ENCODE assay signal across 32 cellular contexts in genomic region chr11:66978229-66978628, GRCh38. TPM values are rescaled to one million over a fixed set of nuclear protein-coding genes. Genes with fewer than 3 reads are reported as not detected.
"Had no signal": no experiment of that assay in that cellular context is flagged by ENCODE, and none has a peak within 500 bp of the region (broad histone marks: within the 10 kb centered on the region; RNA-seq: fewer than 3 reads in every experiment).

No MANE protein-coding gene starts in this region.

- H3K36me3 ChIP-seq: neural progenitor cell, pancreas, prostate gland, spleen, suprapubic skin, tibial artery, transverse colon, upper lobe of right lung, uterus had no signal

- H3K9me3 ChIP-seq: pancreas, prostate gland, suprapubic skin, testis, transverse colon, upper lobe of right lung, uterus had no signal

- H3K4me2 ChIP-seq: neural progenitor cell, smooth muscle cell had no signal

- H3K9ac ChIP-seq: neural progenitor cell had no signal

- FAIRE-seq: pancreas had no signal

- DNase-seq: naive thymus-derived CD4-positive, alpha-beta T cell; natural killer cell; occipital lobe; pancreas; right cardiac atrium; spleen; stimulated activated CD4-positive, alpha-beta T cell treated with anti-CD3 and anti-CD28 coated beads, Interleukin-12 subunit alpha, Interleukin-12 subunit beta, amount 100 ng/mL, for 4 hours; stimulated activated CD4-positive, alpha-beta T cell treated with anti-CD3 and anti-CD28 coated beads, Interleukin-1b, Interleukin-23, amount 100 ng/mL, for 48 hours; stimulated activated CD4-positive, alpha-beta T cell treated with anti-CD3 and anti-CD28 coated beads, Interleukin-4, amount 100 ng/mL, for 1 hour; stimulated activated CD4-positive, alpha-beta T cell treated with anti-CD3 and anti-CD28 coated beads, Interleukin-4, amount 100 ng/mL, for 4 hours; stimulated activated CD8-positive, alpha-beta memory T cell treated with anti-CD3 and anti-CD28 coated beads, Interleukin-4, amount 100 ng/mL, for 48 hours; stimulated activated naive CD4-positive, alpha-beta T cell; stimulated activated naive CD8-positive, alpha-beta T cell treated with anti-CD3 and anti-CD28 coated beads, Interleukin-15, amount 100 ng/mL, for 72 hours; stimulated activated naive CD8-positive, alpha-beta T cell treated with anti-CD3 and anti-CD28 coated beads, Interleukin-15, Interleukin-2, amounts not matched to agents 100 U/mL and 50 U/mL, for 24 hours; substantia nigra; testis; tibial artery; transverse colon; upper lobe of right lung; uterus had no signal

- H3K4me3 ChIP-seq: neural progenitor cell, pancreas, prostate gland, skin epidermis, smooth muscle cell, spleen, suprapubic skin, testis, tibial artery, transverse colon, upper lobe of right lung, uterus had no signal

- H3K27me3 ChIP-seq: neural progenitor cell, pancreas, suprapubic skin, testis, tibial artery, transverse colon, upper lobe of right lung, uterus had no signal

- H3K4me1 ChIP-seq: neural progenitor cell, pancreas, prostate gland, uterus had no signal

- H2AFZ ChIP-seq: neural progenitor cell had no signal

- ATAC-seq: naive thymus-derived CD4-positive, alpha-beta T cell; natural killer cell; pancreas; right cardiac atrium; sciatic nerve; stimulated activated memory B cell treated with anti-CD40 and anti-IgM and Interleukin-4, amounts not matched to agents 10 μg/mL and 1 μg/mL and 100 μg/mL, for 72 hours; stimulated activated naive CD8-positive, alpha-beta T cell treated with anti-CD3 and anti-CD28 coated beads, Interleukin-15, amount 100 ng/mL, for 72 hours; stimulated activated naive CD8-positive, alpha-beta T cell treated with anti-CD3 and anti-CD28 coated beads, Interleukin-15, Interleukin-2, amounts not matched to agents 100 U/mL and 50 U/mL, for 24 hours; upper lobe of right lung had no signal

- H3K27ac ChIP-seq: neural progenitor cell, pancreas, prostate gland, skin epidermis, spleen, suprapubic skin, testis, tibial artery, transverse colon, upper lobe of right lung, uterus had no signal

RNA-seq across cellular contexts. Expression of gene C11orf86, which starts 3.1 kb away (rescaled TPM):
- total RNA-seq: naive thymus-derived CD4-positive, alpha-beta T cell; natural killer cell; occipital lobe; osteoblast; posterior vena cava; prostate gland; pulmonary artery endothelial cell; right cardiac atrium; sciatic nerve; smooth muscle cell; spleen; suprapubic skin; upper lobe of right lung; urinary bladder; uterus had no signal
- polyA plus RNA-seq: naive thymus-derived CD4-positive, alpha-beta T cell; neural cell; right cardiac atrium; smooth muscle cell; urinary bladder had no signal

RNA-seq across cellular contexts. Expression of gene SYT12, which starts 44.7 kb away (rescaled TPM):
- total RNA-seq: naive thymus-derived CD4-positive, alpha-beta T cell; natural killer cell; pulmonary artery endothelial cell; spleen; transverse colon; upper lobe of right lung had no signal
- polyA plus RNA-seq: naive thymus-derived CD4-positive, alpha-beta T cell had no signal
